Comparison of ENCODE assay signal across 22 cellular contexts in genomic region chr5:59874675-59875074, GRCh38.
"Had no signal": no experiment of that assay in that cellular context is flagged by ENCODE, and none has a peak within 500 bp of the region (broad histone marks: within the 10 kb centered on the region; RNA-seq: fewer than 3 reads in every experiment).

No MANE protein-coding gene starts in this region.

- H3K4me1 ChIP-seq: colonic mucosa, left lung, spleen, upper lobe of left lung had no signal

- H3K36me3 ChIP-seq: brain microvascular endothelial cell, colonic mucosa, left lung, spleen, thoracic aorta, upper lobe of left lung had no signal

- H3K27me3 ChIP-seq: brain microvascular endothelial cell, colonic mucosa, left lung, spleen, upper lobe of left lung had no signal

- H3K36me3 Mint-ChIP-seq: stimulated activated memory B cell treated with anti-CD40 and anti-IgM and Interleukin-4, amounts not matched to agents 10 μg/mL and 1 μg/mL and 100 μg/mL, for 72 hours had no signal

- FAIRE-seq: keratinocyte had no signal

- H3K9me3 Mint-ChIP-seq: activated CD4-positive, alpha-beta T cell treated with anti-CD3 and anti-CD28 coated beads, Interleukin-2, amount 10 ng/mL, durations not matched to agents 7 days and 5 days; activated T-cell treated with anti-CD3 and anti-CD28 coated beads, Interleukin-2, amount 50 U/mL, for 24 hours; activated T-helper 2 cell treated with anti-CD3 and anti-CD28 coated beads, Interferon-gamma antibody, Interleukin-2, Interleukin-4, amounts not matched to agents 10 μg/mL and 5 μg/mL and 100 μg/mL, durations not matched to agents 14 hours and 24 hours and 36 hours; neural crest cell; stimulated activated memory B cell treated with anti-CD40 and anti-IgM and Interleukin-4, amounts not matched to agents 10 μg/mL and 1 μg/mL and 100 μg/mL, for 72 hours had no signal

- H3K27ac ChIP-seq: brain microvascular endothelial cell, colonic mucosa, left lung, spleen, thoracic aorta, upper lobe of left lung had no signal

- H3K4me3 ChIP-seq: colonic mucosa, left lung, spleen, thoracic aorta, upper lobe of left lung had no signal

- H3K9me3 ChIP-seq: colonic mucosa, left lung, spleen, thoracic aorta, upper lobe of left lung had no signal

- DNase-seq: activated CD4-positive, alpha-beta T cell treated with anti-CD3 and anti-CD28 coated beads, Interleukin-2, amount 10 ng/mL, durations not matched to agents 7 days and 5 days; activated CD4-positive, CD25-positive, alpha-beta regulatory T cell; activated CD8-positive, alpha-beta T cell treated with anti-CD3 and anti-CD28 coated beads, Interleukin-2, amount 10 ng/mL, durations not matched to agents 7 days and 5 days; activated naive CD4-positive, alpha-beta T cell treated with anti-CD3 and anti-CD28 coated beads for 36 hours; activated T-cell treated with anti-CD3 and anti-CD28 coated beads, Interleukin-2, amount 50 U/mL, for 24 hours; anterior cingulate cortex; brain microvascular endothelial cell; central memory CD4-positive, alpha-beta T cell; colonic mucosa; foreskin melanocyte; hypothalamus; left lung; midbrain; spleen; stimulated activated CD4-positive, alpha-beta T cell treated with anti-CD3 and anti-CD28 coated beads, Interleukin-4, amount 100 ng/mL, for 4 hours; T-helper 9 cell; upper lobe of left lung had no signal

- H3K4me1 Mint-ChIP-seq: activated CD4-positive, alpha-beta T cell treated with anti-CD3 and anti-CD28 coated beads, Interleukin-2, amount 10 ng/mL, durations not matched to agents 7 days and 5 days; neural crest cell; stimulated activated memory B cell treated with anti-CD40 and anti-IgM and Interleukin-4, amounts not matched to agents 10 μg/mL and 1 μg/mL and 100 μg/mL, for 72 hours had no signal

- H3K27ac Mint-ChIP-seq: activated CD4-positive, alpha-beta T cell treated with anti-CD3 and anti-CD28 coated beads, Interleukin-2, amount 10 ng/mL, durations not matched to agents 7 days and 5 days; activated CD8-positive, alpha-beta T cell treated with anti-CD3 and anti-CD28 coated beads, Interleukin-2, amount 10 ng/mL, durations not matched to agents 7 days and 5 days; activated naive CD4-positive, alpha-beta T cell treated with anti-CD3 and anti-CD28 coated beads for 36 hours; activated T-cell treated with anti-CD3 and anti-CD28 coated beads, Interleukin-2, amount 50 U/mL, for 24 hours; activated T-helper 2 cell treated with anti-CD3 and anti-CD28 coated beads, Interferon-gamma antibody, Interleukin-2, Interleukin-4, amounts not matched to agents 10 μg/mL and 5 μg/mL and 100 μg/mL, durations not matched to agents 14 hours and 24 hours and 36 hours; stimulated activated memory B cell treated with anti-CD40 and anti-IgM and Interleukin-4, amounts not matched to agents 10 μg/mL and 1 μg/mL and 100 μg/mL, for 72 hours had no signal

- H3K27me3 Mint-ChIP-seq: activated T-cell treated with anti-CD3 and anti-CD28 coated beads, Interleukin-2, amount 50 U/mL, for 24 hours; stimulated activated memory B cell treated with anti-CD40 and anti-IgM and Interleukin-4, amounts not matched to agents 10 μg/mL and 1 μg/mL and 100 μg/mL, for 72 hours had no signal

- H3K4me3 Mint-ChIP-seq: activated CD4-positive, alpha-beta T cell treated with anti-CD3 and anti-CD28 coated beads, Interleukin-2, amount 10 ng/mL, durations not matched to agents 7 days and 5 days; activated CD8-positive, alpha-beta T cell treated with anti-CD3 and anti-CD28 coated beads, Interleukin-2, amount 10 ng/mL, durations not matched to agents 7 days and 5 days; activated naive CD4-positive, alpha-beta T cell treated with anti-CD3 and anti-CD28 coated beads for 36 hours; activated T-cell treated with anti-CD3 and anti-CD28 coated beads, Interleukin-2, amount 50 U/mL, for 24 hours; neural crest cell; stimulated activated memory B cell treated with anti-CD40 and anti-IgM and Interleukin-4, amounts not matched to agents 10 μg/mL and 1 μg/mL and 100 μg/mL, for 72 hours had no signal
